7 cellular contexts compared by ENCODE assay signal in the genomic region with DNA sequence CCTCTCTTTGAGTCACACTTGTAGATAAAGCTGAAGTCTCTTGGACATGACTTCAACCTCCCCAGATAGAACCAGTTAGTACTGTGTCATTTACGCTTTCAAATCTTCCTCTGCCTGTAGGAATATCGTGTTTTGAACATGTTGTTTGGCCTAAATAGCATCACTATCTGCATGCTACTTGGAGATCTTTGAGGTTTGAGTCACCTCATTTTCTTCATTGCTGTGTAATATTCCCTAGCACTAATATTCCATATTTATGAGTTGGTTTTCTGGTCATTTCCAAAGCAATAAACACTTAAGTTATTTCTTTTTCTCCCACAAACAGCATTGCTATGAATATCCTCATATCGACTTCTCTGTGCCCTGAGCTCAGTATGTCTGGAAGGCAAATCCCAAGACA.
"Had no signal": no experiment of that assay in that cellular context is flagged by ENCODE, and none has a peak within 500 bp of the region (broad histone marks: within the 10 kb centered on the region; RNA-seq: fewer than 3 reads in every experiment).

No MANE protein-coding gene starts in this region.

- H3K4me3 Mint-ChIP-seq: IgD-negative memory B cell had no signal

- DNase-seq: IMR-90, KBM-7, KG1 had no signal

- H3K27ac ChIP-seq: HL-60 had no signal

- FAIRE-seq: HepG2, HTR-8/SVneo had no signal

- H3K36me3 Mint-ChIP-seq: IgD-negative memory B cell had no signal

- H3K27ac Mint-ChIP-seq: IgD-negative memory B cell had no signal

- ATAC-seq: HepG2 had no signal
